In genomic region chr20:53512076-53512475, GRCh38 we compare ENCODE assay signal across 36 cellular contexts.
"Had no signal": no experiment of that assay in that cellular context is flagged by ENCODE, and none has a peak within 500 bp of the region (broad histone marks: within the 10 kb centered on the region; RNA-seq: fewer than 3 reads in every experiment).

No MANE protein-coding gene starts in this region.

- H3K4me1 Mint-ChIP-seq: activated B cell treated with CpG ODN at 0.5 μM for 24 hours; activated CD4-positive, alpha-beta T cell treated with anti-CD3 and anti-CD28 coated beads, Interleukin-2, amount 10 ng/mL, durations not matched to agents 24 days and 14 days; activated CD8-positive, alpha-beta memory T cell treated with anti-CD3 and anti-CD28 coated beads, Interleukin-2, amount 10 ng/mL, durations not matched to agents 7 days and 5 days; activated naive CD4-positive, alpha-beta T cell treated with anti-CD3 and anti-CD28 coated beads, Interleukin-2, amount 10 ng/mL, durations not matched to agents 7 days and 5 days; activated naive CD4-positive, alpha-beta T cell treated with anti-CD3 and anti-CD28 coated beads, Interleukin-2, amount 50 U/mL, for 24 hours; activated naive CD8-positive, alpha-beta T cell treated with anti-CD3 and anti-CD28 coated beads, Interleukin-2, amount 10 ng/mL, durations not matched to agents 7 days and 5 days; activated naive CD8-positive, alpha-beta T cell treated with anti-CD3 and anti-CD28 coated beads, Interleukin-2, amount 50 U/mL, for 24 hours; activated T-helper 17 cell treated with anti-CD3 and anti-CD28 coated beads, Interleukin-2, amount 50 U/mL, for 72 hours; central memory CD8-positive, alpha-beta T cell had no signal

- H3K27ac Mint-ChIP-seq: activated B cell treated with CpG ODN at 0.5 μM for 24 hours; activated CD4-positive, alpha-beta memory T cell treated with anti-CD3 and anti-CD28 coated beads for 36 hours; activated CD4-positive, alpha-beta T cell treated with anti-CD3 and anti-CD28 coated beads, Interleukin-2, amount 10 ng/mL, durations not matched to agents 24 days and 14 days; activated CD8-positive, alpha-beta memory T cell treated with anti-CD3 and anti-CD28 coated beads, Interleukin-2, amount 10 ng/mL, durations not matched to agents 7 days and 5 days; activated CD8-positive, alpha-beta T cell treated with anti-CD3 and anti-CD28 coated beads for 36 hours; activated naive CD4-positive, alpha-beta T cell treated with anti-CD3 and anti-CD28 coated beads, Interleukin-2, amount 10 ng/mL, durations not matched to agents 7 days and 5 days; activated naive CD4-positive, alpha-beta T cell treated with anti-CD3 and anti-CD28 coated beads, Interleukin-2, amount 50 U/mL, for 24 hours; activated naive CD8-positive, alpha-beta T cell; activated naive CD8-positive, alpha-beta T cell treated with anti-CD3 and anti-CD28 coated beads, Interleukin-2, amount 10 ng/mL, durations not matched to agents 7 days and 5 days; activated naive CD8-positive, alpha-beta T cell treated with anti-CD3 and anti-CD28 coated beads, Interleukin-2, amount 50 U/mL, for 24 hours; activated T-cell treated with anti-CD3 and anti-CD28 coated beads, Interleukin-2, amount 50 U/mL, for 72 hours; activated T-helper 1 cell treated with anti-CD3 and anti-CD28 coated beads, Interleukin-12 subunit alpha, Interleukin-12 subunit beta, Interleukin-2, Interleukin-4 antibody, amounts not matched to agents 30 ng/mL and 10 ng/mL and 1 ng/mL, durations not matched to agents 14 hours and 24 hours and 36 hours; activated T-helper 17 cell treated with anti-CD3 and anti-CD28 coated beads, Interleukin-2, amount 50 U/mL, for 72 hours; brain; T-helper 2 cell treated with Interferon-gamma antibody and Interleukin-4, amounts not matched to agents 5 μg/mL and 100 μg/mL, for 36 hours had no signal

- H3K9me3 Mint-ChIP-seq: activated B cell treated with CpG ODN at 0.5 μM for 24 hours; activated CD4-positive, alpha-beta memory T cell treated with anti-CD3 and anti-CD28 coated beads for 36 hours; activated CD4-positive, alpha-beta T cell treated with anti-CD3 and anti-CD28 coated beads, Interleukin-2, amount 10 ng/mL, durations not matched to agents 24 days and 14 days; activated CD8-positive, alpha-beta T cell treated with anti-CD3 and anti-CD28 coated beads for 36 hours; activated naive CD4-positive, alpha-beta T cell treated with anti-CD3 and anti-CD28 coated beads, Interleukin-2, amount 10 ng/mL, durations not matched to agents 7 days and 5 days; activated naive CD4-positive, alpha-beta T cell treated with anti-CD3 and anti-CD28 coated beads, Interleukin-2, amount 50 U/mL, for 24 hours; activated naive CD8-positive, alpha-beta T cell treated with anti-CD3 and anti-CD28 coated beads, Interleukin-2, amount 10 ng/mL, durations not matched to agents 7 days and 5 days; activated naive CD8-positive, alpha-beta T cell treated with anti-CD3 and anti-CD28 coated beads, Interleukin-2, amount 50 U/mL, for 24 hours; activated T-cell treated with anti-CD3 and anti-CD28 coated beads, Interleukin-2, amount 50 U/mL, for 4 hours; activated T-cell treated with anti-CD3 and anti-CD28 coated beads, Interleukin-2, amount 50 U/mL, for 72 hours; activated T-helper 17 cell treated with anti-CD3 and anti-CD28 coated beads, Interleukin-2, amount 50 U/mL, for 72 hours; central memory CD8-positive, alpha-beta T cell; T-helper 2 cell treated with Interferon-gamma antibody and Interleukin-4, amounts not matched to agents 5 μg/mL and 100 μg/mL, for 36 hours had no signal

- H3K4me1 ChIP-seq: ascending aorta, colonic mucosa had no signal

- H3K27ac ChIP-seq: ascending aorta, cardiac muscle cell, colonic mucosa, VCaP had no signal

- H3K9me3 ChIP-seq: ascending aorta, colonic mucosa had no signal

- H3K36me3 Mint-ChIP-seq: activated CD4-positive, alpha-beta memory T cell treated with anti-CD3 and anti-CD28 coated beads for 36 hours; activated CD8-positive, alpha-beta memory T cell treated with anti-CD3 and anti-CD28 coated beads, Interleukin-2, amount 10 ng/mL, durations not matched to agents 7 days and 5 days; activated naive CD4-positive, alpha-beta T cell treated with anti-CD3 and anti-CD28 coated beads, Interleukin-2, amount 10 ng/mL, durations not matched to agents 7 days and 5 days; activated naive CD4-positive, alpha-beta T cell treated with anti-CD3 and anti-CD28 coated beads, Interleukin-2, amount 50 U/mL, for 24 hours; activated naive CD8-positive, alpha-beta T cell; activated naive CD8-positive, alpha-beta T cell treated with anti-CD3 and anti-CD28 coated beads, Interleukin-2, amount 10 ng/mL, durations not matched to agents 7 days and 5 days; brain had no signal

- H3K4me3 ChIP-seq: ascending aorta, cardiac muscle cell, colonic mucosa had no signal

- H3K4me3 Mint-ChIP-seq: activated B cell treated with CpG ODN at 0.5 μM for 24 hours; activated CD4-positive, alpha-beta memory T cell treated with anti-CD3 and anti-CD28 coated beads for 36 hours; activated CD4-positive, alpha-beta T cell treated with anti-CD3 and anti-CD28 coated beads, Interleukin-2, amount 10 ng/mL, durations not matched to agents 24 days and 14 days; activated CD8-positive, alpha-beta memory T cell treated with anti-CD3 and anti-CD28 coated beads, Interleukin-2, amount 10 ng/mL, durations not matched to agents 7 days and 5 days; activated CD8-positive, alpha-beta T cell treated with anti-CD3 and anti-CD28 coated beads for 36 hours; activated naive CD4-positive, alpha-beta T cell treated with anti-CD3 and anti-CD28 coated beads, Interleukin-2, amount 10 ng/mL, durations not matched to agents 7 days and 5 days; activated naive CD4-positive, alpha-beta T cell treated with anti-CD3 and anti-CD28 coated beads, Interleukin-2, amount 50 U/mL, for 24 hours; activated naive CD8-positive, alpha-beta T cell; activated naive CD8-positive, alpha-beta T cell treated with anti-CD3 and anti-CD28 coated beads, Interleukin-2, amount 10 ng/mL, durations not matched to agents 7 days and 5 days; activated naive CD8-positive, alpha-beta T cell treated with anti-CD3 and anti-CD28 coated beads, Interleukin-2, amount 50 U/mL, for 24 hours; activated T-cell treated with anti-CD3 and anti-CD28 coated beads, Interleukin-2, amount 50 U/mL, for 4 hours; activated T-cell treated with anti-CD3 and anti-CD28 coated beads, Interleukin-2, amount 50 U/mL, for 72 hours; activated T-helper 1 cell treated with anti-CD3 and anti-CD28 coated beads, Interleukin-12 subunit alpha, Interleukin-12 subunit beta, Interleukin-2, Interleukin-4 antibody, amounts not matched to agents 30 ng/mL and 10 ng/mL and 1 ng/mL, durations not matched to agents 14 hours and 24 hours and 36 hours; activated T-helper 17 cell treated with anti-CD3 and anti-CD28 coated beads, Interleukin-2, amount 50 U/mL, for 72 hours; brain; central memory CD8-positive, alpha-beta T cell; T-helper 2 cell treated with Interferon-gamma antibody and Interleukin-4, amounts not matched to agents 5 μg/mL and 100 μg/mL, for 36 hours had no signal

- DNase-seq: activated B cell treated with CpG ODN at 0.5 μM for 24 hours; activated CD4-positive, alpha-beta memory T cell treated with anti-CD3 and anti-CD28 coated beads for 36 hours; activated CD4-positive, alpha-beta T cell treated with anti-CD3 and anti-CD28 coated beads for 4 hours; activated CD4-positive, alpha-beta T cell treated with anti-CD3 and anti-CD28 coated beads, Interleukin-2, amount 10 ng/mL, durations not matched to agents 24 days and 14 days; activated CD4-positive, alpha-beta T cell treated with anti-CD3 and anti-CD28 coated beads, Interleukin-2, amount 50 U/mL, for 1 hour; activated CD4-positive, alpha-beta T cell treated with anti-CD3 and anti-CD28 coated beads, Interleukin-2, amount 50 U/mL, for 4 hours; activated CD4-positive, CD25-positive, alpha-beta regulatory T cell treated with anti-CD3 and anti-CD28 coated beads, Interleukin-2, amount 50 U/mL, for 72 hours; activated CD8-positive, alpha-beta memory T cell treated with anti-CD3 and anti-CD28 coated beads, Interleukin-2, amount 10 ng/mL, durations not matched to agents 7 days and 5 days; activated CD8-positive, alpha-beta T cell treated with anti-CD3 and anti-CD28 coated beads for 36 hours; activated effector memory CD4-positive, alpha-beta T cell treated with anti-CD3 and anti-CD28 coated beads, Interleukin-2, amount 50 U/mL, for 16 hours; activated gamma-delta T cell treated with Interleukin-2 at 50 U/mL for 16 hours; activated naive CD4-positive, alpha-beta T cell; activated naive CD4-positive, alpha-beta T cell treated with anti-CD3 and anti-CD28 coated beads, Interleukin-2, amount 10 ng/mL, durations not matched to agents 7 days and 5 days; activated naive CD8-positive, alpha-beta T cell treated with anti-CD3 and anti-CD28 coated beads, Interleukin-2, amount 10 ng/mL, durations not matched to agents 7 days and 5 days; activated naive CD8-positive, alpha-beta T cell treated with anti-CD3 and anti-CD28 coated beads, Interleukin-2, amount 50 U/mL, for 24 hours; activated T-cell treated with anti-CD3 and anti-CD28 coated beads for 4 hours; activated T-cell treated with anti-CD3 and anti-CD28 coated beads, Interleukin-2, amount 50 U/mL, for 1 hour; activated T-cell treated with anti-CD3 and anti-CD28 coated beads, Interleukin-2, amount 50 U/mL, for 4 hours; activated T-cell treated with anti-CD3 and anti-CD28 coated beads, Interleukin-2, amount 50 U/mL, for 72 hours; amygdala; anterior cingulate cortex; caudate nucleus; cerebellar nuclear complex; colonic mucosa; T-helper 2 cell; T-helper 9 cell had no signal

- H3K27me3 Mint-ChIP-seq: activated B cell treated with CpG ODN at 0.5 μM for 24 hours; activated CD4-positive, alpha-beta memory T cell treated with anti-CD3 and anti-CD28 coated beads for 36 hours; activated CD4-positive, alpha-beta T cell treated with anti-CD3 and anti-CD28 coated beads, Interleukin-2, amount 10 ng/mL, durations not matched to agents 24 days and 14 days; activated CD8-positive, alpha-beta memory T cell treated with anti-CD3 and anti-CD28 coated beads, Interleukin-2, amount 10 ng/mL, durations not matched to agents 7 days and 5 days; activated CD8-positive, alpha-beta T cell treated with anti-CD3 and anti-CD28 coated beads for 36 hours; activated naive CD4-positive, alpha-beta T cell treated with anti-CD3 and anti-CD28 coated beads, Interleukin-2, amount 10 ng/mL, durations not matched to agents 7 days and 5 days; activated naive CD4-positive, alpha-beta T cell treated with anti-CD3 and anti-CD28 coated beads, Interleukin-2, amount 50 U/mL, for 24 hours; activated naive CD8-positive, alpha-beta T cell; activated naive CD8-positive, alpha-beta T cell treated with anti-CD3 and anti-CD28 coated beads, Interleukin-2, amount 10 ng/mL, durations not matched to agents 7 days and 5 days; activated naive CD8-positive, alpha-beta T cell treated with anti-CD3 and anti-CD28 coated beads, Interleukin-2, amount 50 U/mL, for 24 hours; activated T-helper 17 cell treated with anti-CD3 and anti-CD28 coated beads, Interleukin-2, amount 50 U/mL, for 72 hours; brain had no signal

- ATAC-seq: activated CD8-positive, alpha-beta memory T cell treated with anti-CD3 and anti-CD28 coated beads, Interleukin-2, amount 10 ng/mL, durations not matched to agents 7 days and 5 days; activated CD8-positive, alpha-beta T cell treated with anti-CD3 and anti-CD28 coated beads for 36 hours; activated naive CD8-positive, alpha-beta T cell treated with anti-CD3 and anti-CD28 coated beads, Interleukin-2, amount 50 U/mL, for 24 hours; activated T-cell treated with anti-CD3 and anti-CD28 coated beads, Interleukin-2, amount 50 U/mL, for 4 hours; activated T-cell treated with anti-CD3 and anti-CD28 coated beads, Interleukin-2, amount 50 U/mL, for 72 hours; activated T-helper 17 cell treated with anti-CD3 and anti-CD28 coated beads, Interleukin-2, amount 50 U/mL, for 72 hours had no signal

- H3K27me3 ChIP-seq: ascending aorta, cardiac muscle cell, colonic mucosa had no signal

- H3K36me3 ChIP-seq: ascending aorta, cardiac muscle cell, colonic mucosa had no signal
